Comparison of ENCODE assay signal across 10 cellular contexts in genomic region chr3:36763850-36764703, GRCh38. TPM values are rescaled to one million over a fixed set of nuclear protein-coding genes. Genes with fewer than 3 reads are reported as not detected.
DNase-seq lines count a peak whose midpoint lies in the region; ATAC-seq and TF ChIP-seq lines count a peak whose summit lies in the region.
"Had no signal": no experiment of that assay in that cellular context is flagged by ENCODE, and none has a peak within 500 bp of the region (broad histone marks: within the 10 kb centered on the region; RNA-seq: fewer than 3 reads in every experiment).

Gene DCLK3, minus strand, starts transcription at chr3:36764553. Its CDS starts 290 bp downstream, at chr3:36764263.

- TF ChIP-seq POLR2A in sigmoid colon (IDR thresholded peaks at IDR 0.05): no peak

- H3K9ac ChIP-seq in GM23248 (no peak within 1 kb of the TSS), SK-N-SH (no peak within 1 kb of the TSS)

- H3K4me3 ChIP-seq in GM23248: no peak within 1 kb of the TSS
- H3K4me3 ChIP-seq in SK-N-SH (ENCODE audit: low read depth in 2 of 2, low read length in 1 of 2): peak within 1 kb of the TSS in 1 of 2 experiments; percentile 45; a peak in 1 of 4 replicates
- peak within 1 kb of the TSS in 3 of 4 donors; percentile 26 to 42 (median 37) for H3K4me3 ChIP-seq in sigmoid colon

- POLR2A ChIA-PET in SK-N-SH (lab: Yijun Ruan, JAX): no interaction called here

- peak within 1 kb of the TSS; percentile 20 for H3K4me2 ChIP-seq in GM23248 (ENCODE audit: unreplicated experiment)
- no peak within 1 kb of the TSS for H3K4me2 ChIP-seq in SK-N-SH

- no peaks in the 10 kb centered on the region for H3K36me3 ChIP-seq in GM23248 (ENCODE audit: low read depth)
- H3K36me3 ChIP-seq in SK-N-SH (replicated peaks in 1 of 2; ENCODE audit: control insufficient read depth in 1 of 2, insufficient read depth in 2 of 2, low read length in 1 of 2): no peaks in the 10 kb centered on the region
- H3K36me3 ChIP-seq in sigmoid colon: no peaks in the 10 kb centered on the region

- TF ChIP-seq CTCF in SK-N-SH (IDR thresholded peaks at IDR 0.05) (no peak), sigmoid colon (IDR thresholded peaks at IDR 0.05) (no peak)

- H2AFZ ChIP-seq in GM23248 (no peak within 1 kb of the TSS), SK-N-SH (ENCODE audit: low read depth) (no peak within 1 kb of the TSS)

- no peaks in the 10 kb centered on the region for H3K9me2 ChIP-seq in GM23248 (ENCODE audit: insufficient read depth)
- no peaks in the 10 kb centered on the region for H3K9me2 ChIP-seq in SK-N-SH

- H3K9me3 ChIP-seq in GM23248 (ENCODE audit: low read depth) (no peaks in the 10 kb centered on the region), SK-N-SH (no peaks in the 10 kb centered on the region), sigmoid colon (no peaks in the 10 kb centered on the region)

- no peak for TF ChIP-seq RAD21 in SK-N-SH (IDR thresholded peaks at IDR 0.05; ENCODE audit: low read length)

- CTCF ChIA-PET in SK-N-SH (lab: Yijun Ruan, JAX): interaction anchor here (1.0 to 2.7 kb wide), 9 partner anchors 9 to 30 kb away, joined by 3 to 10 read pairs (median 5); no protein-coding TSS in a partner anchor

- peaks cover 45% of the 10 kb centered on the region for H3K27me3 ChIP-seq in GM23248 (replicated peaks; ENCODE audit: insufficient read depth)
- H3K27me3 ChIP-seq in SK-N-SH (ENCODE audit: insufficient read depth): peaks cover 34% of the 10 kb centered on the region; the same call in 1 of the 2 replicates
- H3K27me3 ChIP-seq in sigmoid colon: peaks cover 11 to 49% (median 26%) of the 10 kb centered on the region in 3 donors

- no peaks in the 10 kb centered on the region for H3F3A ChIP-seq in GM23248 (ENCODE audit: insufficient read depth)
- H3F3A ChIP-seq in SK-N-SH (replicated peaks; ENCODE audit: insufficient read depth): no peaks in the 10 kb centered on the region

- ATAC-seq in left cardiac atrium: peak; percentile 19 to 66
- no peak for ATAC-seq in GM19328 (IDR thresholded peaks at IDR 0.05; ENCODE audit: unreplicated experiment)
- ATAC-seq: HCT116 had no signal

- intact Hi-C loops in left cardiac atrium (cut with DNase I) (no loop called here), sigmoid colon (cut with DNase I) (no loop called here)

- H3K4me1 ChIP-seq in GM23248 (ENCODE audit: insufficient read depth): no peaks in the 10 kb centered on the region
- peaks cover 0 to 3% of the 10 kb centered on the region in 2 experiments; a peak in 1 of 4 replicates for H3K4me1 ChIP-seq in SK-N-SH (ENCODE audit: control insufficient read depth in 1 of 2, insufficient read depth in 2 of 2, low read depth in 1 of 2, low read length in 1 of 2)
- peaks cover 0 to 5% (median 4%) of the 10 kb centered on the region in 4 donors for H3K4me1 ChIP-seq in sigmoid colon

- H3K79me2 ChIP-seq in GM23248 (ENCODE audit: insufficient read depth): no peaks in the 10 kb centered on the region
- no peaks in the 10 kb centered on the region for H3K79me2 ChIP-seq in SK-N-SH (ENCODE audit: insufficient read depth)

- TF ChIP-seq EP300 in SK-N-SH (IDR thresholded peaks at IDR 0.05; ENCODE audit: borderline replicate concordance in 1 of 2, low read depth in 1 of 2, low read length in 1 of 2): no peak
- no peak for TF ChIP-seq EP300 in sigmoid colon (IDR thresholded peaks at IDR 0.05)

- in situ Hi-C loops in GM23248 (cut with MboI): no loop called here

- WGBS in GM23248 (ENCODE audit: low coverage in 1 of 2, low lambda C conversion rate in 2 of 2, missing lambda C conversion rate in 2 of 2), 2 experiments: 4 to 6% methylated on average over 53 to 93 of the region's 99 CpGs
- WGBS in SK-N-SH (ENCODE audit: low lambda C conversion rate): 21% methylated on average over 33 of the region's 99 CpGs
- WGBS in sigmoid colon, 2 donors: 5 to 23% methylated on average over 97 to 99 of the region's 99 CpGs

- H3K27ac ChIP-seq in GM23248 (no peak within 1 kb of the TSS), SK-N-SH (ENCODE audit: low read depth in 2 of 2, low read length in 1 of 2) (no peak within 1 kb of the TSS), sigmoid colon (no peak within 1 kb of the TSS)

- DNase-seq in GM23248 (peak; percentile 19), SK-N-SH (peak; percentile 84), left cardiac atrium (peak; percentile 29), sigmoid colon (no peak), NCI-H1105 (lab: John Stamatoyannopoulos, UW) (no peak), epidermal melanocyte (ENCODE audit: insufficient read length, low spot score) (no peak)

- no peaks in the 10 kb centered on the region for H4K20me1 ChIP-seq in GM23248 (ENCODE audit: insufficient read depth)
- H4K20me1 ChIP-seq in SK-N-SH (ENCODE audit: insufficient read depth): no peaks in the 10 kb centered on the region

TF ChIP-seq in SK-N-SH, 30 proteins besides CTCF, POLR2A, EP300 and RAD21:
- TF ChIP-seq JUND (IDR thresholded peaks at IDR 0.05) (no peak), TEAD4 (IDR thresholded peaks at IDR 0.05; ENCODE audit: borderline replicate concordance, insufficient read depth) (no peak), TAF1 (IDR thresholded peaks at IDR 0.05; ENCODE audit: borderline replicate concordance, low read depth, low read length) (no peak), NRF1 (IDR thresholded peaks at IDR 0.05; ENCODE audit: low read depth, low read length) (no peak), USF1 (IDR thresholded peaks at IDR 0.05; ENCODE audit: borderline replicate concordance, low read depth) (no peak), YY1 (IDR thresholded peaks at IDR 0.05; ENCODE audit: low read depth) (no peak), PBX3 (IDR thresholded peaks at IDR 0.05) (no peak)

RNA-seq across cellular contexts. Expression of gene DCLK3, which starts in this region (rescaled TPM):
- under 0.01 TPM in 1 of 2 replicates, not detected in the other for total RNA-seq in GM23248 (2014; rRNA removed; shearing (Covaris generic))
- polyA plus RNA-seq in GM23248 (2016; fragmentation: Nextera tagmentation; extraction: Ambion mirVana) (not detected in 2 replicates), SK-N-SH (2012; rRNA removed) (not detected in 2 replicates), sigmoid colon (under 1 TPM in 2 of 3 donors, not detected in 1; 0.12 to 0.23 TPM)
- 0.01 TPM in 1 of 2 replicates, not detected in the other for polyA plus RNA-seq in SK-N-SH (2012; cell fraction: cytosol; rRNA removed)
- not detected in 2 replicates for polyA plus RNA-seq in SK-N-SH (2012; cell fraction: nucleus; rRNA removed)
- total RNA-seq in left cardiac atrium (under 1 TPM; 0.21 to 0.89 TPM), sigmoid colon (under 1 TPM in 3 of 4 donors, not detected in 1; 0.14 to 0.36 (median 0.28) TPM)
- total RNA-seq: glomerular endothelial cell; T-helper 1 cell treated with Interleukin-12 subunit alpha and Interleukin-12 subunit beta and Interleukin-4 antibody, amounts not matched to agents 30 ng/mL and 1 ng/mL, for 36 hours had no signal

Comparison
In these comparisons a context has a peak if more than half of its experiments do, and no peak if none do; other contexts are left out.
1. Peak in DNase-seq and H3K4me2 ChIP-seq in GM23248; RNA of the gene not detected or under 1 TPM.
2. Peak in DNase-seq in SK-N-SH; RNA of the gene not detected or under 1 TPM.
3. Peak in DNase-seq and ATAC-seq in left cardiac atrium; RNA of the gene not detected or under 1 TPM.